22 cellular contexts compared by ENCODE assay signal in genomic region chr5:32403760-32404159, GRCh38.
"Had no signal": no experiment of that assay in that cellular context is flagged by ENCODE, and none has a peak within 500 bp of the region (broad histone marks: within the 10 kb centered on the region; RNA-seq: fewer than 3 reads in every experiment).

No MANE protein-coding gene starts in this region.

- DNase-seq: activated B cell treated with CpG ODN at 0.5 μM for 24 hours; activated CD4-positive, alpha-beta memory T cell treated with anti-CD3 and anti-CD28 coated beads for 36 hours; activated CD4-positive, alpha-beta T cell treated with anti-CD3 and anti-CD28 coated beads for 4 hours; activated CD4-positive, alpha-beta T cell treated with anti-CD3 and anti-CD28 coated beads, Interleukin-2, amount 10 ng/mL, durations not matched to agents 24 days and 14 days; activated CD4-positive, alpha-beta T cell treated with anti-CD3 and anti-CD28 coated beads, Interleukin-2, amount 50 U/mL, for 1 hour; activated CD4-positive, alpha-beta T cell treated with anti-CD3 and anti-CD28 coated beads, Interleukin-2, amount 50 U/mL, for 4 hours; activated CD4-positive, CD25-positive, alpha-beta regulatory T cell treated with anti-CD3 and anti-CD28 coated beads, Interleukin-2, amount 50 U/mL, for 72 hours; activated CD8-positive, alpha-beta memory T cell treated with anti-CD3 and anti-CD28 coated beads, Interleukin-2, amount 50 U/mL, for 4 hours; activated CD8-positive, alpha-beta T cell treated with anti-CD3 and anti-CD28 coated beads for 36 hours; activated effector memory CD4-positive, alpha-beta T cell treated with Interleukin-2 at 50 U/mL for 16 hours; activated gamma-delta T cell; activated naive CD4-positive, alpha-beta T cell treated with anti-CD3 and anti-CD28 coated beads, Interleukin-2, amount 10 ng/mL, durations not matched to agents 7 days and 5 days; activated naive CD4-positive, alpha-beta T cell treated with Interleukin-2 at 50 U/mL for 16 hours; activated naive CD8-positive, alpha-beta T cell treated with anti-CD3 and anti-CD28 coated beads, Interleukin-2, amount 10 ng/mL, durations not matched to agents 7 days and 5 days; activated naive CD8-positive, alpha-beta T cell treated with anti-CD3 and anti-CD28 coated beads, Interleukin-2, amount 50 U/mL, for 24 hours; activated T-cell treated with anti-CD3 and anti-CD28 coated beads, Interleukin-2, amount 50 U/mL, for 24 hours; activated T-cell treated with anti-CD3 and anti-CD28 coated beads, Interleukin-2, amount 50 U/mL, for 48 hours; cerebellar nuclear complex; T-helper 1 cell; T-helper 2 cell; T-helper 9 cell had no signal

- FAIRE-seq: TTC549 had no signal
